Comparison of ENCODE assay signal across 21 cellular contexts in genomic region chr10:62021116-62021515, GRCh38.
DNase-seq lines count a peak whose midpoint lies in the region; ATAC-seq, FAIRE-seq and TF ChIP-seq lines count a peak whose summit lies in the region.
"Had no signal": no experiment of that assay in that cellular context is flagged by ENCODE, and none has a peak within 500 bp of the region (broad histone marks: within the 10 kb centered on the region; RNA-seq: fewer than 3 reads in every experiment).

No MANE protein-coding gene starts in this region.

- peaks cover 71% of the 10 kb centered on the region for H3K4me1 Mint-ChIP-seq in activated CD8-positive, alpha-beta T cell treated with anti-CD3 and anti-CD28 coated beads for 36 hours (ENCODE audit: low read depth)
- peaks cover 20% of the 10 kb centered on the region for H3K4me1 Mint-ChIP-seq in activated CD8-positive, alpha-beta T cell treated with anti-CD3 and anti-CD28 coated beads, Interleukin-2, amount 10 ng/mL, durations not matched to agents 7 days and 5 days (ENCODE audit: low read depth)
- H3K4me1 Mint-ChIP-seq in brain: peaks cover 75% of the 10 kb centered on the region

- no TSS peak for BruUV-seq in mammary epithelial cell (replicated peaks; lab: Mats Ljungman, UMichigan)

- H3K4me1 ChIP-seq in mammary epithelial cell (ENCODE audit: insufficient read depth, low read length): peaks cover 33% of the 10 kb centered on the region
- H3K4me1 ChIP-seq: A549 had no signal

- in situ Hi-C loops in mammary epithelial cell (cut with MboI; ENCODE audit: low sequenced_read_pairs in 2 of 2): no loop called here

- peak; percentile 40 for FAIRE-seq in GM19239 (lab: Jason Lieb, UNC)
- FAIRE-seq: A549, D721Med, G401.6 had no signal

- peaks cover 64% of the 10 kb centered on the region for H3K36me3 Mint-ChIP-seq in activated CD8-positive, alpha-beta T cell treated with anti-CD3 and anti-CD28 coated beads for 36 hours (ENCODE audit: low read depth)
- H3K36me3 Mint-ChIP-seq in activated CD8-positive, alpha-beta T cell treated with anti-CD3 and anti-CD28 coated beads, Interleukin-2, amount 10 ng/mL, durations not matched to agents 7 days and 5 days (ENCODE audit: low read depth): peaks cover 32% of the 10 kb centered on the region
- H3K36me3 Mint-ChIP-seq in brain: peaks cover 23% of the 10 kb centered on the region

- CTCF ChIA-PET in activated CD8-positive, alpha-beta T cell treated with anti-CD3 and anti-CD28 coated beads for 36 hours (lab: Charles Lee): interaction anchor here (0.8 to 2.1 kb wide), 4 partner anchors 9 to 270 kb away, joined by 3 to 6 read pairs (median 6); no protein-coding TSS in a partner anchor
- CTCF ChIA-PET in activated CD8-positive, alpha-beta T cell treated with anti-CD3 and anti-CD28 coated beads, Interleukin-2, amount 10 ng/mL, durations not matched to agents 7 days and 5 days (lab: Charles Lee): interaction anchor here (1.2 to 2.1 kb wide), 5 partner anchors 10 to 224 kb away, joined by 3 to 6 read pairs (median 5); no protein-coding TSS in a partner anchor
- CTCF ChIA-PET in mammary epithelial cell (lab: Charles Lee; ENCODE audit: low non-redundant PET): no interaction called here

- peaks cover 9% of the 10 kb centered on the region for H3K9me3 Mint-ChIP-seq in activated CD8-positive, alpha-beta T cell treated with anti-CD3 and anti-CD28 coated beads for 36 hours
- peaks cover 3% of the 10 kb centered on the region for H3K9me3 Mint-ChIP-seq in activated CD8-positive, alpha-beta T cell treated with anti-CD3 and anti-CD28 coated beads, Interleukin-2, amount 10 ng/mL, durations not matched to agents 7 days and 5 days (ENCODE audit: insufficient read depth)
- H3K9me3 Mint-ChIP-seq in brain: peaks cover 2 to 14% (median 3%) of the 10 kb centered on the region in 5 experiments

- peak overlapping the region in 19 of 21 experiments; percentile 0 to 96 (median 78) for H3K27ac ChIP-seq in skin epidermis
- no peak overlapping the region for H3K27ac ChIP-seq in mammary epithelial cell (ENCODE audit: insufficient read depth, low read depth, low read length)
- H3K27ac ChIP-seq: A549, cardiac muscle cell, neutrophil, upper lobe of left lung had no signal

- H3K27ac Mint-ChIP-seq in activated CD8-positive, alpha-beta T cell treated with anti-CD3 and anti-CD28 coated beads for 36 hours: peak overlapping the region; percentile 94
- no peak overlapping the region for H3K27ac Mint-ChIP-seq in activated CD8-positive, alpha-beta T cell treated with anti-CD3 and anti-CD28 coated beads, Interleukin-2, amount 10 ng/mL, durations not matched to agents 7 days and 5 days
- H3K27ac Mint-ChIP-seq in brain: peak overlapping the region in 4 of 5 experiments; percentile 22 to 83 (median 63)

- dilution Hi-C loops in mammary epithelial cell (cut with HindIII; ENCODE audit: low sequenced_read_pairs): no loop called here

- POLR2A ChIA-PET in activated CD8-positive, alpha-beta T cell treated with anti-CD3 and anti-CD28 coated beads for 36 hours (lab: Charles Lee): interaction anchor here (1.1 to 1.3 kb wide), 2 partner anchors 28 to 118 kb away, joined by 3 read pairs; no protein-coding TSS in a partner anchor
- POLR2A ChIA-PET in activated CD8-positive, alpha-beta T cell treated with anti-CD3 and anti-CD28 coated beads, Interleukin-2, amount 10 ng/mL, durations not matched to agents 7 days and 5 days (lab: Charles Lee): interaction anchor here (1.2 kb wide), 1 partner anchor 30 kb away, joined by 3 read pairs; no protein-coding TSS in a partner anchor

- H2AFZ ChIP-seq in mammary epithelial cell (ENCODE audit: low read depth, low read length): no peak overlapping the region

- H3K36me3 ChIP-seq in mammary epithelial cell (ENCODE audit: insufficient read depth, low read length): no peaks in the 10 kb centered on the region
- H3K36me3 ChIP-seq: cardiac muscle cell, neutrophil, upper lobe of left lung had no signal

- H3K27me3 Mint-ChIP-seq in activated CD8-positive, alpha-beta T cell treated with anti-CD3 and anti-CD28 coated beads for 36 hours: no peaks in the 10 kb centered on the region
- no peaks in the 10 kb centered on the region for H3K27me3 Mint-ChIP-seq in activated CD8-positive, alpha-beta T cell treated with anti-CD3 and anti-CD28 coated beads, Interleukin-2, amount 10 ng/mL, durations not matched to agents 7 days and 5 days (ENCODE audit: low read depth)
- no peaks in the 10 kb centered on the region for H3K27me3 Mint-ChIP-seq in brain
- H3K27me3 Mint-ChIP-seq: T-cell had no signal

- H3K79me2 ChIP-seq in mammary epithelial cell (ENCODE audit: insufficient read depth, low read length): no peaks in the 10 kb centered on the region

- H3K4me3 ChIP-seq in skin epidermis (no peak overlapping the region), mammary epithelial cell (replicated peaks in 1 of 3; ENCODE audit: insufficient read depth in 1 of 3, low read depth in 2 of 3, low read length in 3 of 3) (no peak overlapping the region)
- H3K4me3 ChIP-seq: A549; BLaER1 treated with 17β-estradiol and CSF1 and Interleukin-3, amounts not matched to agents 10 nM and 100 nM; cardiac muscle cell; upper lobe of left lung had no signal

- 60% methylated on average over 1 of the region's 1 CpG for WGBS in mammary epithelial cell (ENCODE audit: low coverage, missing lambda C conversion rate)

- no peaks in the 10 kb centered on the region for H3K9me3 ChIP-seq in mammary epithelial cell (replicated peaks; ENCODE audit: insufficient read depth, low read length)
- H3K9me3 ChIP-seq: A549, neutrophil, upper lobe of left lung had no signal

- no peaks in the 10 kb centered on the region for H4K20me1 ChIP-seq in mammary epithelial cell (ENCODE audit: insufficient read depth, low read length)

- intact Hi-C loops in activated CD8-positive, alpha-beta T cell treated with anti-CD3 and anti-CD28 coated beads for 36 hours (cut with micrococcal nuclease): no loop called here
- intact Hi-C loops in sciatic nerve (cut with DNase I) (no loop called here), mammary epithelial cell (cut with micrococcal nuclease) (no loop called here)

- DNase-seq in activated CD8-positive, alpha-beta T cell treated with anti-CD3 and anti-CD28 coated beads for 36 hours: no peak
- no peak for DNase-seq in activated CD8-positive, alpha-beta T cell treated with anti-CD3 and anti-CD28 coated beads, Interleukin-2, amount 10 ng/mL, durations not matched to agents 7 days and 5 days
- DNase-seq in GM19239 (ENCODE audit: insufficient read length, low spot score) (no peak), sciatic nerve (ENCODE audit: low spot score) (no peak), mammary epithelial cell (no peak)
- DNase-seq: H7, left ventricle myocardium superior, NCI-H1417 treated with DMSO at 0.1 percent for 48 hours, NCI-H2171, SHP77, T-cell, upper lobe of left lung had no signal

- no peak overlapping the region for H3K4me3 Mint-ChIP-seq in activated CD8-positive, alpha-beta T cell treated with anti-CD3 and anti-CD28 coated beads for 36 hours
- H3K4me3 Mint-ChIP-seq in activated CD8-positive, alpha-beta T cell treated with anti-CD3 and anti-CD28 coated beads, Interleukin-2, amount 10 ng/mL, durations not matched to agents 7 days and 5 days: no peak overlapping the region
- no peak overlapping the region for H3K4me3 Mint-ChIP-seq in brain
- H3K4me3 Mint-ChIP-seq: T-cell had no signal

- H3K27me3 ChIP-seq in mammary epithelial cell (ENCODE audit: insufficient read depth, low read length): no peaks in the 10 kb centered on the region
- H3K27me3 ChIP-seq: BLaER1 treated with 17β-estradiol and CSF1 and Interleukin-3, amounts not matched to agents 10 nM and 100 nM; cardiac muscle cell; neutrophil; upper lobe of left lung had no signal

- no peak for ATAC-seq in activated CD8-positive, alpha-beta T cell treated with anti-CD3 and anti-CD28 coated beads for 36 hours
- ATAC-seq in activated CD8-positive, alpha-beta T cell treated with anti-CD3 and anti-CD28 coated beads, Interleukin-2, amount 10 ng/mL, durations not matched to agents 7 days and 5 days: no peak
- ATAC-seq in sciatic nerve: no peak
- ATAC-seq in HG02642 (IDR thresholded peaks at IDR 0.05; ENCODE audit: poor library complexity, unreplicated experiment): no peak
- ATAC-seq: A549, left ventricle myocardium superior, T-cell had no signal

- TF ChIP-seq CTCF in activated CD8-positive, alpha-beta T cell treated with anti-CD3 and anti-CD28 coated beads for 36 hours (IDR thresholded peaks at IDR 0.05): no peak
- TF ChIP-seq CTCF in brain (conservative IDR thresholded peaks at IDR 0.05) (no peak), mammary epithelial cell (conservative IDR thresholded peaks at IDR 0.05 in 1 of 2, IDR thresholded peaks at IDR 0.05 in 1 of 2; ENCODE audit: extremely low read depth in 1 of 2, insufficient read depth in 1 of 2, low read depth in 1 of 2, low read length in 2 of 2) (no peak)

- no peak overlapping the region for H3K9ac ChIP-seq in mammary epithelial cell (ENCODE audit: insufficient read depth, low read length)

- H3K4me2 ChIP-seq in mammary epithelial cell (ENCODE audit: insufficient read depth, low read depth, low read length): no peak overlapping the region
- H3K4me2 ChIP-seq: A549 had no signal
